ENCODE assay signal across 8 cellular contexts in the genomic region with DNA sequence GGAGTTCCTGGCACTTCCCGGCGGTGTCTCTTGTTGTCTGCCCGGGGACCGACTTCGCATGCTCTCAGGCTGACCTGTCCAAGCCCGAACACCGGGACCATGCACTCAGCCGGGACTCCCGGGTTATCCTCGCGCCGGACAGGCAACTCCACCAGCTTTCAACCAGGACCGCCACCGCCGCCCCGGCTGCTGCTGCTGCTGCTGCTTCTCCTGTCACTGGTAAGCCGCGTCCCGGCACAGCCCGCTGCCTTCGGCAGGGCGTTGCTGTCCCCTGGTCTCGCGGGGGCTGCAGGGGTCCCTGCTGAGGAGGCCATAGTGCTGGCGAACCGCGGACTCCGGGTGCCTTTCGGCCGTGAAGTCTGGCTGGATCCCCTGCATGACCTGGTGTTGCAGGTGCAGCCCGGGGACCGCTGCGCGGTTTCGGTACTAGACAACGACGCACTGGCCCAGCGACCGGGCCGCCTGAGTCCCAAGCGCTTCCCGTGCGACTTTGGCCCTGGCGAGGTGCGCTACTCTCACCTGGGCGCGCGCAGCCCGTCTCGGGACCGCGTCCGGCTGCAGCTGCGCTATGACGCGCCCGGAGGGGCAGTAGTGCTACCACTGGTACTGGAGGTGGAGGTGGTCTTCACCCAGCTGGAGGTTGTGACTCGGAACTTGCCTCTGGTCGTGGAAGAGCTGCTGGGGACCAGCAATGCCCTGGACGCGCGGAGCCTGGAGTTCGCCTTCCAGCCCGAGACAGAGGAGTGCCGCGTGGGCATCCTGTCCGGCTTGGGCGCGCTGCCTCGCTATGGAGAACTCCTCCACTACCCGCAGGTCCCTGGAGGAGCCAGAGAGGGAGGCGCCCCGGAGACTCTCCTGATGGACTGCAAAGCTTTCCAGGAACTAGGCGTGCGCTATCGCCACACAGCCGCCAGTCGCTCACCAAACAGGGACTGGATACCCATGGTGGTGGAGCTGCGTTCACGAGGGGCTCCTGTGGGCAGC. TPM values are rescaled to one million over a fixed set of nuclear protein-coding genes. Genes with fewer than 3 reads are reported as not detected.
DNase-seq lines count a peak whose midpoint lies in the region; ATAC-seq, FAIRE-seq and TF ChIP-seq lines count a peak whose summit lies in the region.

No MANE protein-coding gene starts in this region.

- FAIRE-seq in HTR-8/SVneo (lab: Jason Lieb, UNC): no peak

- CTCF ChIA-PET in activated CD8-positive, alpha-beta memory T cell treated with anti-CD3 and anti-CD28 coated beads, Interleukin-2, amount 10 ng/mL, durations not matched to agents 7 days and 5 days (lab: Charles Lee): no interaction called here

- in situ Hi-C loops in astrocyte of the spinal cord (cut with HindIII; ENCODE audit: low sequenced_read_pairs): no loop called here

- TF ChIP-seq CTCF in astrocyte of the spinal cord (IDR thresholded peaks at IDR 0.05; ENCODE audit: low read depth, low read length): no peak

- H3K4me3 Mint-ChIP-seq in stimulated activated effector memory CD8-positive, alpha-beta T cell treated with anti-CD3 and anti-CD28 coated beads, Interleukin-12 subunit alpha, Interleukin-12 subunit beta, amount 100 ng/mL, for 72 hours: no peak overlapping the region
- H3K4me3 Mint-ChIP-seq in activated CD8-positive, alpha-beta memory T cell treated with anti-CD3 and anti-CD28 coated beads, Interleukin-2, amount 10 ng/mL, durations not matched to agents 7 days and 5 days: no peak overlapping the region

- no peaks in the 10 kb centered on the region for H3K4me1 Mint-ChIP-seq in stimulated activated effector memory CD8-positive, alpha-beta T cell treated with anti-CD3 and anti-CD28 coated beads, Interleukin-12 subunit alpha, Interleukin-12 subunit beta, amount 100 ng/mL, for 72 hours
- no peaks in the 10 kb centered on the region for H3K4me1 Mint-ChIP-seq in activated CD8-positive, alpha-beta memory T cell treated with anti-CD3 and anti-CD28 coated beads, Interleukin-2, amount 10 ng/mL, durations not matched to agents 7 days and 5 days

- peaks cover 35% of the 10 kb centered on the region for H3K27me3 Mint-ChIP-seq in activated CD8-positive, alpha-beta memory T cell treated with anti-CD3 and anti-CD28 coated beads, Interleukin-2, amount 10 ng/mL, durations not matched to agents 7 days and 5 days

- DNase-seq in HTR-8/SVneo (ENCODE audit: insufficient read length, low spot score): peak; percentile 5
- peak; percentile 36 for DNase-seq in astrocyte of the spinal cord (ENCODE audit: low read depth, low spot score)
- peak; percentile 32 for DNase-seq in iris pigment epithelial cell (ENCODE audit: low read depth)
- DNase-seq in stimulated activated effector memory CD8-positive, alpha-beta T cell treated with anti-CD3 and anti-CD28 coated beads, Interleukin-12 subunit alpha, Interleukin-12 subunit beta, amount 100 ng/mL, for 72 hours (ENCODE audit: low spot score in 2 of 2): no peak
- DNase-seq in HPDE6-E6E7 (ENCODE audit: extremely low spot score): no peak
- DNase-seq in activated CD8-positive, alpha-beta memory T cell treated with anti-CD3 and anti-CD28 coated beads, Interleukin-2, amount 10 ng/mL, durations not matched to agents 7 days and 5 days: no peak
- no peak for DNase-seq in H4 (ENCODE audit: low spot score)

- no peaks in the 10 kb centered on the region for H3K36me3 Mint-ChIP-seq in stimulated activated effector memory CD8-positive, alpha-beta T cell treated with anti-CD3 and anti-CD28 coated beads, Interleukin-12 subunit alpha, Interleukin-12 subunit beta, amount 100 ng/mL, for 72 hours
- no peaks in the 10 kb centered on the region for H3K36me3 Mint-ChIP-seq in activated CD8-positive, alpha-beta memory T cell treated with anti-CD3 and anti-CD28 coated beads, Interleukin-2, amount 10 ng/mL, durations not matched to agents 7 days and 5 days

- H3K27ac Mint-ChIP-seq in stimulated activated effector memory CD8-positive, alpha-beta T cell treated with anti-CD3 and anti-CD28 coated beads, Interleukin-12 subunit alpha, Interleukin-12 subunit beta, amount 100 ng/mL, for 72 hours: no peak overlapping the region
- no peak overlapping the region for H3K27ac Mint-ChIP-seq in activated CD8-positive, alpha-beta memory T cell treated with anti-CD3 and anti-CD28 coated beads, Interleukin-2, amount 10 ng/mL, durations not matched to agents 7 days and 5 days

- ATAC-seq in stimulated activated effector memory CD8-positive, alpha-beta T cell treated with anti-CD3 and anti-CD28 coated beads, Interleukin-12 subunit alpha, Interleukin-12 subunit beta, amount 100 ng/mL, for 72 hours: peak; percentile 25
- no peak for ATAC-seq in activated CD8-positive, alpha-beta memory T cell treated with anti-CD3 and anti-CD28 coated beads, Interleukin-2, amount 10 ng/mL, durations not matched to agents 7 days and 5 days
- ATAC-seq in HG02571 (IDR thresholded peaks at IDR 0.05; ENCODE audit: unreplicated experiment): no peak

- no peaks in the 10 kb centered on the region for H3K9me3 Mint-ChIP-seq in stimulated activated effector memory CD8-positive, alpha-beta T cell treated with anti-CD3 and anti-CD28 coated beads, Interleukin-12 subunit alpha, Interleukin-12 subunit beta, amount 100 ng/mL, for 72 hours
- H3K9me3 Mint-ChIP-seq in activated CD8-positive, alpha-beta memory T cell treated with anti-CD3 and anti-CD28 coated beads, Interleukin-2, amount 10 ng/mL, durations not matched to agents 7 days and 5 days (ENCODE audit: low read depth): no peaks in the 10 kb centered on the region

- H3K4me3 ChIP-seq in astrocyte of the spinal cord (ENCODE audit: low read depth, low read length): peak overlapping the region; percentile 42

RNA-seq across cellular contexts. Expression of a gene that starts 0.7 kb away (rescaled TPM):
- under 1 TPM in 1 of 2 experiments, not detected in 1; 0.23 TPM for total RNA-seq in activated CD8-positive, alpha-beta memory T cell treated with anti-CD3 and anti-CD28 coated beads, Interleukin-2, amount 10 ng/mL, durations not matched to agents 7 days and 5 days
- 0.46 and 0.51 TPM in 2 replicates for total RNA-seq in H4 (2014; rRNA removed; shearing (Covaris generic))

Comparison
In these comparisons a context has a peak if more than half of its experiments do, and no peak if none do; other contexts are left out.
1. DNase-seq: peak in HTR-8/SVneo (single experiment), astrocyte of the spinal cord (single experiment) and iris pigment epithelial cell (single experiment); none in stimulated activated effector memory CD8-positive, alpha-beta T cell treated with anti-CD3 and anti-CD28 coated beads, Interleukin-12 subunit alpha, Interleukin-12 subunit beta, amount 100 ng/mL, for 72 hours (0 of 2), HPDE6-E6E7 (single experiment), activated CD8-positive, alpha-beta memory T cell treated with anti-CD3 and anti-CD28 coated beads, Interleukin-2, amount 10 ng/mL, durations not matched to agents 7 days and 5 days (single experiment) and H4 (single experiment).